Comparison of ENCODE assay signal across 8 cellular contexts in the genomic region with DNA sequence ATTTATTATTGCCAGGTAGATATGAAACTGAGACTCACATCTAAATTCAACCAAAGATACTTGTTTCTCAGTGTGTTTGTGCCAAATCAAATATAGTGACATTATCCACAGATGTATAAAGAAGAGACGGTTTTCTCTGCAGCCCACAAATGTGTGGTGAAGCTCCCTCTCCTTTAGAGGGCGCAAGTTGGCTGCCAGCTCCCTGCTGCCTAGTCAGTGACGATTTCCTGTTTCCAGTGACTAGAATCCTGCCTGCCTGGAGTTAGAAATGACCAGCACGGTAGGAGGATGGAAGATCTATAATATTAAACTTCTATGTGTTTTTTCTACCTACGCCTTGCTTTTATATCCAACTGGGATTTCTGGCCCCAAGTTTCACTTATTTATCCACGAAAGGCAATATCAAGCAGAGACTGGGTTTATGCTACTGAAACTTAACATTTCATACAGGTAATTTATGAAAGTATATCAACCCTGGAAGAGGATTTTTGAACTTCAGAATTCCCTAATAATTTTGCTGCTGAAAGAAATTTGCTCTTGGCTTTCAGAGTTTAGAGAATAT.
DNase-seq lines count a peak whose midpoint lies in the region; ATAC-seq and TF ChIP-seq lines count a peak whose summit lies in the region.

No MANE protein-coding gene starts in this region.

- no peak overlapping the region for H3K27ac Mint-ChIP-seq in activated CD4-positive, alpha-beta memory T cell treated with anti-CD3 and anti-CD28 coated beads, Interleukin-2, amount 10 ng/mL, durations not matched to agents 7 days and 5 days
- no peak overlapping the region for H3K27ac Mint-ChIP-seq in CD14-positive monocyte

- CTCF ChIA-PET in activated CD4-positive, alpha-beta memory T cell treated with anti-CD3 and anti-CD28 coated beads, Interleukin-2, amount 10 ng/mL, durations not matched to agents 7 days and 5 days (lab: Charles Lee) = no interaction called here

- ATAC-seq in GM21717 (IDR thresholded peaks at IDR 0.05; ENCODE audit: unreplicated experiment) = peak; percentile 83
- peak; percentile 37 for ATAC-seq in mucosa of descending colon
- no peak for ATAC-seq in GM19035 (IDR thresholded peaks at IDR 0.05; ENCODE audit: unreplicated experiment)

- no peaks in the 10 kb centered on the region for H3K4me1 ChIP-seq in mucosa of descending colon (ENCODE audit: low read depth)

- no peak overlapping the region for H3K4me3 ChIP-seq in NB4 (ENCODE audit: low read depth, low read length)
- peak overlapping the region; percentile 36 for H3K4me3 ChIP-seq in WERI-Rb-1 (ENCODE audit: low read depth, low read length)
- no peak overlapping the region for H3K4me3 ChIP-seq in mucosa of descending colon

- intact Hi-C loops in mucosa of descending colon (cut with DNase I, micrococcal nuclease) (no loop called here), CD14-positive monocyte (cut with micrococcal nuclease) (no loop called here)

- H3K27ac ChIP-seq in WERI-Rb-1 = peak overlapping the region; percentile 16

- no peak for TF ChIP-seq POLR2A in NB4 (IDR thresholded peaks at IDR 0.05; ENCODE audit: extremely low read depth, insufficient read length)

- no peaks in the 10 kb centered on the region for H3K9me3 ChIP-seq in WERI-Rb-1 (ENCODE audit: severe bottlenecking)
- no peaks in the 10 kb centered on the region for H3K9me3 ChIP-seq in mucosa of descending colon

- H3K36me3 Mint-ChIP-seq in activated CD4-positive, alpha-beta memory T cell treated with anti-CD3 and anti-CD28 coated beads, Interleukin-2, amount 10 ng/mL, durations not matched to agents 7 days and 5 days (ENCODE audit: low read depth) = no peaks in the 10 kb centered on the region
- H3K36me3 Mint-ChIP-seq in CD14-positive monocyte = no peaks in the 10 kb centered on the region

- H3K27me3 ChIP-seq in WERI-Rb-1 (ENCODE audit: insufficient read depth, low read depth, severe bottlenecking) = no peaks in the 10 kb centered on the region

- H3K4me3 Mint-ChIP-seq in activated CD4-positive, alpha-beta memory T cell treated with anti-CD3 and anti-CD28 coated beads, Interleukin-2, amount 10 ng/mL, durations not matched to agents 7 days and 5 days = no peak overlapping the region
- H3K4me3 Mint-ChIP-seq in CD14-positive monocyte = no peak overlapping the region

- no peaks in the 10 kb centered on the region for H3K9me3 Mint-ChIP-seq in activated CD4-positive, alpha-beta memory T cell treated with anti-CD3 and anti-CD28 coated beads, Interleukin-2, amount 10 ng/mL, durations not matched to agents 7 days and 5 days
- peaks cover 0 to 2% (median 0%) of the 10 kb centered on the region in 7 donors for H3K9me3 Mint-ChIP-seq in CD14-positive monocyte

- DNase-seq in DMS153 treated with DMSO at 0.1 percent for 48 hours (lab: John Stamatoyannopoulos, UW; ENCODE audit: unreplicated experiment) (peak; percentile 60), NB4 (ENCODE audit: low read depth) (peak; percentile 48), WERI-Rb-1 (peak; percentile 78), mucosa of descending colon (no peak), CD14-positive monocyte (ENCODE audit: low spot score) (no peak)
- no peak for DNase-seq in activated CD4-positive, alpha-beta memory T cell treated with anti-CD3 and anti-CD28 coated beads, Interleukin-2, amount 10 ng/mL, durations not matched to agents 7 days and 5 days

- peak; percentile 53 for TF ChIP-seq CTCF in NB4 (IDR thresholded peaks at IDR 0.05; ENCODE audit: low read depth, low read length)
- peak; percentile 91 for TF ChIP-seq CTCF in WERI-Rb-1 (IDR thresholded peaks at IDR 0.05; ENCODE audit: low read depth, low read length)
- no peak for TF ChIP-seq CTCF in mucosa of descending colon (IDR thresholded peaks at IDR 0.05)
- TF ChIP-seq CTCF in CD14-positive monocyte (IDR thresholded peaks at IDR 0.05) = no peak

- POLR2A ChIA-PET in activated CD4-positive, alpha-beta memory T cell treated with anti-CD3 and anti-CD28 coated beads, Interleukin-2, amount 10 ng/mL, durations not matched to agents 7 days and 5 days (lab: Charles Lee) = no interaction called here

- H3K4me1 Mint-ChIP-seq in activated CD4-positive, alpha-beta memory T cell treated with anti-CD3 and anti-CD28 coated beads, Interleukin-2, amount 10 ng/mL, durations not matched to agents 7 days and 5 days = no peaks in the 10 kb centered on the region
- no peaks in the 10 kb centered on the region for H3K4me1 Mint-ChIP-seq in CD14-positive monocyte

- H3K36me3 ChIP-seq in WERI-Rb-1 = no peaks in the 10 kb centered on the region
- no peaks in the 10 kb centered on the region for H3K36me3 ChIP-seq in mucosa of descending colon (ENCODE audit: low read depth)

- H3K27me3 Mint-ChIP-seq in activated CD4-positive, alpha-beta memory T cell treated with anti-CD3 and anti-CD28 coated beads, Interleukin-2, amount 10 ng/mL, durations not matched to agents 7 days and 5 days = no peaks in the 10 kb centered on the region
- H3K27me3 Mint-ChIP-seq in CD14-positive monocyte (ENCODE audit: low read depth in 3 of 3) = peaks cover 0 to 2% (median 0%) of the 10 kb centered on the region in 3 donors

Comparison
In these comparisons a context has a peak if more than half of its experiments do, and no peak if none do; other contexts are left out.
1. DNase-seq: peak in DMS153 treated with DMSO at 0.1 percent for 48 hours (single experiment), NB4 (single experiment) and WERI-Rb-1 (single experiment); none in mucosa of descending colon (0 of 3), activated CD4-positive, alpha-beta memory T cell treated with anti-CD3 and anti-CD28 coated beads, Interleukin-2, amount 10 ng/mL, durations not matched to agents 7 days and 5 days (single experiment) and CD14-positive monocyte (single experiment).
2. CTCF ChIP-seq: peak in NB4 (single experiment) and WERI-Rb-1 (single experiment); none in mucosa of descending colon (single experiment) and CD14-positive monocyte (single experiment).